Comparison of ENCODE assay signal across 1 cellular context in genomic region chr5:142499591-142500384, GRCh38.
TF ChIP-seq lines count a peak whose summit lies in the region.

No MANE protein-coding gene starts in this region.

TF ChIP-seq in HepG2, 621 proteins besides CTCF, POLR2A, EP300 and RAD21 (continued from another document and continues in another):
- TF ChIP-seq SMARCE1 (IDR thresholded peaks at IDR 0.05; ENCODE audit: borderline replicate concordance) (no peak), GMEB2 (CRISPR knock-in tag; IDR thresholded peaks at IDR 0.05; ENCODE audit: low read depth) (no peak), NONO (IDR thresholded peaks at IDR 0.05) (no peak), NONO (CRISPR knock-in tag; conservative IDR thresholded peaks at IDR 0.05) (no peak), RBFOX2 (IDR thresholded peaks at IDR 0.05; ENCODE audit: low read depth, low read length) (no peak), ZNF7 (CRISPR knock-in tag; IDR thresholded peaks at IDR 0.05) (no peak), POGZ (CRISPR knock-in tag; IDR thresholded peaks at IDR 0.05) (peak; percentile 51), ZFP37 (CRISPR knock-in tag; IDR thresholded peaks at IDR 0.05; ENCODE audit: borderline replicate concordance) (no peak), KDM6A (CRISPR knock-in tag; IDR thresholded peaks at IDR 0.05; ENCODE audit: low read depth) (0 out of 2 replicates have a peak, but pooled peaks have one; percentile 41), GATAD1 (CRISPR knock-in tag; IDR thresholded peaks at IDR 0.05) (no peak), ZNF558 (CRISPR knock-in tag; IDR thresholded peaks at IDR 0.05; ENCODE audit: borderline replicate concordance) (no peak), ZNF850 (CRISPR knock-in tag; conservative IDR thresholded peaks at IDR 0.05) (no peak), MXD4 (CRISPR knock-in tag; IDR thresholded peaks at IDR 0.05) (no peak; the same call in 1 of the 2 replicates), ELF3 (CRISPR knock-in tag; IDR thresholded peaks at IDR 0.05) (peak; percentile 36; the same call in 1 of the 2 replicates), ATF7 (IDR thresholded peaks at IDR 0.05) (no peak), ATF7 (CRISPR knock-in tag; IDR thresholded peaks at IDR 0.05) (no peak), MIER3 (CRISPR knock-in tag; IDR thresholded peaks at IDR 0.05; ENCODE audit: borderline replicate concordance) (no peak), SNAI1 (CRISPR knock-in tag; IDR thresholded peaks at IDR 0.05; ENCODE audit: borderline replicate concordance) (no peak), KDM5B (CRISPR knock-in tag; IDR thresholded peaks at IDR 0.05; ENCODE audit: borderline replicate concordance) (no peak), ZBTB7B (CRISPR knock-in tag; IDR thresholded peaks at IDR 0.05) (peak; percentile 17; the same call in 1 of the 2 replicates), HNRNPLL (IDR thresholded peaks at IDR 0.05; ENCODE audit: low read depth, low read length, poor library complexity, severe bottlenecking) (no peak), IRX3 (CRISPR knock-in tag; IDR thresholded peaks at IDR 0.05; ENCODE audit: borderline replicate concordance, low read depth) (no peak), RARA (CRISPR knock-in tag; IDR thresholded peaks at IDR 0.05) (peak; percentile 52), ZNF382 (CRISPR knock-in tag; IDR thresholded peaks at IDR 0.05; ENCODE audit: borderline replicate concordance) (no peak), ZNF550 (CRISPR knock-in tag; IDR thresholded peaks at IDR 0.05; ENCODE audit: borderline replicate concordance) (no peak), MEIS1 (CRISPR knock-in tag; IDR thresholded peaks at IDR 0.05; ENCODE audit: borderline replicate concordance) (no peak; the same call in 1 of the 2 replicates), CENPT (CRISPR knock-in tag; IDR thresholded peaks at IDR 0.05; ENCODE audit: low read depth) (no peak), SOX6 (IDR thresholded peaks at IDR 0.05) (no peak), SOX6 (CRISPR knock-in tag; IDR thresholded peaks at IDR 0.05) (peak; percentile 44), HNRNPUL1 (IDR thresholded peaks at IDR 0.05; ENCODE audit: low read depth, low read length) (peak; percentile 93), TOPORS (CRISPR knock-in tag; IDR thresholded peaks at IDR 0.05) (no peak), AKAP8 (CRISPR knock-in tag; IDR thresholded peaks at IDR 0.05) (no peak), BHLHE40 (IDR thresholded peaks at IDR 0.05; ENCODE audit: low read length) (no peak), ZNF20 (CRISPR knock-in tag; IDR thresholded peaks at IDR 0.05) (no peak), ZSCAN31 (CRISPR knock-in tag; IDR thresholded peaks at IDR 0.05; ENCODE audit: low read depth) (no peak), ZNF335 (CRISPR knock-in tag; IDR thresholded peaks at IDR 0.05) (no peak), RARG (CRISPR knock-in tag; IDR thresholded peaks at IDR 0.05; ENCODE audit: low read depth) (no peak), ZNF333 (CRISPR knock-in tag; IDR thresholded peaks at IDR 0.05; ENCODE audit: borderline replicate concordance) (no peak), ZNF441 (CRISPR knock-in tag; IDR thresholded peaks at IDR 0.05; ENCODE audit: borderline replicate concordance) (no peak), ZNF207 (IDR thresholded peaks at IDR 0.05; ENCODE audit: borderline replicate concordance) (no peak), MED8 (CRISPR knock-in tag; IDR thresholded peaks at IDR 0.05; ENCODE audit: insufficient replicate concordance) (no peak), ZNF484 (CRISPR knock-in tag; IDR thresholded peaks at IDR 0.05; ENCODE audit: borderline replicate concordance, low read depth) (no peak), RNF2 (conservative IDR thresholded peaks at IDR 0.05; ENCODE audit: low read depth) (no peak), ZNF274 (CRISPR knock-in tag; IDR thresholded peaks at IDR 0.05) (no peak), PRDM4 (CRISPR knock-in tag; IDR thresholded peaks at IDR 0.05; ENCODE audit: borderline replicate concordance) (no peak), EEA1 (CRISPR knock-in tag; IDR thresholded peaks at IDR 0.05; ENCODE audit: borderline replicate concordance) (no peak), ZNF138 (CRISPR knock-in tag; IDR thresholded peaks at IDR 0.05; ENCODE audit: low read depth) (no peak), NFE2 (CRISPR knock-in tag; IDR thresholded peaks at IDR 0.05) (no peak), NFATC3 (CRISPR knock-in tag; IDR thresholded peaks at IDR 0.05) (no peak), ZBTB38 (CRISPR knock-in tag; IDR thresholded peaks at IDR 0.05) (no peak), ZNF629 (CRISPR knock-in tag; conservative IDR thresholded peaks at IDR 0.05) (no peak), TCF7 (IDR thresholded peaks at IDR 0.05; ENCODE audit: low read depth) (no peak), ZNF761 (CRISPR knock-in tag; conservative IDR thresholded peaks at IDR 0.05) (no peak), FOXO1 (CRISPR knock-in tag; IDR thresholded peaks at IDR 0.05) (no peak), MAF1 (CRISPR knock-in tag; IDR thresholded peaks at IDR 0.05; ENCODE audit: borderline replicate concordance) (no peak), SMAD3 (CRISPR knock-in tag; IDR thresholded peaks at IDR 0.05) (0 out of 2 replicates have a peak, but pooled peaks have one; percentile 33), NR0B2 (CRISPR knock-in tag; IDR thresholded peaks at IDR 0.05) (no peak), ZNF841 (CRISPR knock-in tag; IDR thresholded peaks at IDR 0.05; ENCODE audit: borderline replicate concordance) (no peak), RFX3 (CRISPR knock-in tag; IDR thresholded peaks at IDR 0.05) (no peak), DMAP1 (CRISPR knock-in tag; IDR thresholded peaks at IDR 0.05) (0 out of 2 replicates have a peak, but pooled peaks have one; percentile 6), ZBTB21 (CRISPR knock-in tag; IDR thresholded peaks at IDR 0.05) (no peak)
- TF ChIP-seq, protein P1, sequence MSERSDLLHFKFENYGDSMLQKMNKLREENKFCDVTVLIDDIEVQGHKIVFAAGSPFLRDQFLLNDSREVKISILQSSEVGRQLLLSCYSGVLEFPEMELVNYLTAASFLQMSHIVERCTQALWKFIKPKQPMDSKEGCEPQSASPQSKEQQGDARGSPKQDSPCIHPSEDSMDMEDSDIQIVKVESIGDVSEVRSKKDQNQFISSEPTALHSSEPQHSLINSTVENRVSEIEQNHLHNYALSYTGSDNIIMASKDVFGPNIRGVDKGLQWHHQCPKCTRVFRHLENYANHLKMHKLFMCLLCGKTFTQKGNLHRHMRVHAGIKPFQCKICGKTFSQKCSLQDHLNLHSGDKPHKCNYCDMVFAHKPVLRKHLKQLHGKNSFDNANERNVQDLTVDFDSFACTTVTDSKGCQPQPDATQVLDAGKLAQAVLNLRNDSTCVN (CRISPR knock-in tag; IDR thresholded peaks at IDR 0.05; ENCODE audit: borderline replicate concordance): no peak
- TF ChIP-seq, protein P2, sequence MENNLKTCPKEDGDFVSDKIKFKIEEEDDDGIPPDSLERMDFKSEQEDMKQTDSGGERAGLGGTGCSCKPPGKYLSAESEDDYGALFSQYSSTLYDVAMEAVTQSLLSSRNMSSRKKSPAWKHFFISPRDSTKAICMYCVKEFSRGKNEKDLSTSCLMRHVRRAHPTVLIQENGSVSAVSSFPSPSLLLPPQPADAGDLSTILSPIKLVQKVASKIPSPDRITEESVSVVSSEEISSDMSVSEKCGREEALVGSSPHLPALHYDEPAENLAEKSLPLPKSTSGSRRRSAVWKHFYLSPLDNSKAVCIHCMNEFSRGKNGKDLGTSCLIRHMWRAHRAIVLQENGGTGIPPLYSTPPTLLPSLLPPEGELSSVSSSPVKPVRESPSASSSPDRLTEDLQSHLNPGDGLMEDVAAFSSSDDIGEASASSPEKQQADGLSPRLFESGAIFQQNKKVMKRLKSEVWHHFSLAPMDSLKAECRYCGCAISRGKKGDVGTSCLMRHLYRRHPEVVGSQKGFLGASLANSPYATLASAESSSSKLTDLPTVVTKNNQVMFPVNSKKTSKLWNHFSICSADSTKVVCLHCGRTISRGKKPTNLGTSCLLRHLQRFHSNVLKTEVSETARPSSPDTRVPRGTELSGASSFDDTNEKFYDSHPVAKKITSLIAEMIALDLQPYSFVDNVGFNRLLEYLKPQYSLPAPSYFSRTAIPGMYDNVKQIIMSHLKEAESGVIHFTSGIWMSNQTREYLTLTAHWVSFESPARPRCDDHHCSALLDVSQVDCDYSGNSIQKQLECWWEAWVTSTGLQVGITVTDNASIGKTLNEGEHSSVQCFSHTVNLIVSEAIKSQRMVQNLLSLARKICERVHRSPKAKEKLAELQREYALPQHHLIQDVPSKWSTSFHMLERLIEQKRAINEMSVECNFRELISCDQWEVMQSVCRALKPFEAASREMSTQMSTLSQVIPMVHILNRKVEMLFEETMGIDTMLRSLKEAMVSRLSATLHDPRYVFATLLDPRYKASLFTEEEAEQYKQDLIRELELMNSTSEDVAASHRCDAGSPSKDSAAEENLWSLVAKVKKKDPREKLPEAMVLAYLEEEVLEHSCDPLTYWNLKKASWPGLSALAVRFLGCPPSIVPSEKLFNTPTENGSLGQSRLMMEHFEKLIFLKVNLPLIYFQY (CRISPR knock-in tag; IDR thresholded peaks at IDR 0.05; ENCODE audit: borderline replicate concordance): no peak
- TF ChIP-seq, protein P3, sequence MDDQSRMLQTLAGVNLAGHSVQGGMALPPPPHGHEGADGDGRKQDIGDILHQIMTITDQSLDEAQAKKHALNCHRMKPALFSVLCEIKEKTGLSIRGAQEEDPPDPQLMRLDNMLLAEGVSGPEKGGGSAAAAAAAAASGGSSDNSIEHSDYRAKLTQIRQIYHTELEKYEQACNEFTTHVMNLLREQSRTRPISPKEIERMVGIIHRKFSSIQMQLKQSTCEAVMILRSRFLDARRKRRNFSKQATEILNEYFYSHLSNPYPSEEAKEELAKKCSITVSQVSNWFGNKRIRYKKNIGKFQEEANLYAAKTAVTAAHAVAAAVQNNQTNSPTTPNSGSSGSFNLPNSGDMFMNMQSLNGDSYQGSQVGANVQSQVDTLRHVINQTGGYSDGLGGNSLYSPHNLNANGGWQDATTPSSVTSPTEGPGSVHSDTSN (CRISPR knock-in tag; IDR thresholded peaks at IDR 0.05; ENCODE audit: borderline replicate concordance): no peak
- TF ChIP-seq, protein P4, sequence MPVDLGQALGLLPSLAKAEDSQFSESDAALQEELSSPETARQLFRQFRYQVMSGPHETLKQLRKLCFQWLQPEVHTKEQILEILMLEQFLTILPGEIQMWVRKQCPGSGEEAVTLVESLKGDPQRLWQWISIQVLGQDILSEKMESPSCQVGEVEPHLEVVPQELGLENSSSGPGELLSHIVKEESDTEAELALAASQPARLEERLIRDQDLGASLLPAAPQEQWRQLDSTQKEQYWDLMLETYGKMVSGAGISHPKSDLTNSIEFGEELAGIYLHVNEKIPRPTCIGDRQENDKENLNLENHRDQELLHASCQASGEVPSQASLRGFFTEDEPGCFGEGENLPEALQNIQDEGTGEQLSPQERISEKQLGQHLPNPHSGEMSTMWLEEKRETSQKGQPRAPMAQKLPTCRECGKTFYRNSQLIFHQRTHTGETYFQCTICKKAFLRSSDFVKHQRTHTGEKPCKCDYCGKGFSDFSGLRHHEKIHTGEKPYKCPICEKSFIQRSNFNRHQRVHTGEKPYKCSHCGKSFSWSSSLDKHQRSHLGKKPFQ (CRISPR knock-in tag; IDR thresholded peaks at IDR 0.05; ENCODE audit: insufficient replicate concordance): no peak
